In genomic region chr19:51570962-51571575, GRCh38 we compare ENCODE assay signal across 8 cellular contexts. TPM values are rescaled to one million over a fixed set of nuclear protein-coding genes. Genes with fewer than 3 reads are reported as not detected.
DNase-seq lines count a peak whose midpoint lies in the region; ATAC-seq, FAIRE-seq and TF ChIP-seq lines count a peak whose summit lies in the region.

Gene ZNF175 (plus strand): TSS chr19:51571283. CDS start chr19:51573330, 2,047 bp downstream.

- H3K9me3 ChIP-seq in HepG2 (ENCODE audit: low read length): no peaks in the 10 kb centered on the region

- H3K4me3 ChIP-seq in dorsolateral prefrontal cortex: peak within 1 kb of the TSS; percentile 57 to 90 (median 77)
- peak within 1 kb of the TSS; percentile 65 to 75 (median 70) for H3K4me3 ChIP-seq in HepG2 (replicated peaks in 1 of 3; ENCODE audit: insufficient read depth in 1 of 3, low read depth in 2 of 3, low read length in 3 of 3)

- TF ChIP-seq CTCF in dorsolateral prefrontal cortex (IDR thresholded peaks at IDR 0.05 in 54 of 56, conservative IDR thresholded peaks at IDR 0.05 in 2 of 56; ENCODE audit: low read depth in 1 of 56, partially characterized antibody in 56 of 56) (peak in 37 of 56 donors; percentile 11 to 64 (median 35)), HepG2 (CRISPR knock-in tag; IDR thresholded peaks at IDR 0.05) (no peak)

- no TSS peak for BruUV-seq in HepG2 (replicated peaks; lab: Mats Ljungman, UMichigan)

- H3K27ac ChIP-seq in dorsolateral prefrontal cortex (peak within 1 kb of the TSS in 32 of 59 donors; percentile 1 to 79 (median 52)), HepG2 (ENCODE audit: extremely low read length, insufficient read depth, low read length) (no peak within 1 kb of the TSS)

- H3K4me2 ChIP-seq in HepG2 (ENCODE audit: low read depth, low read length): peak within 1 kb of the TSS; percentile 80

- peaks cover 9% of the 10 kb centered on the region for H3K4me1 ChIP-seq in HepG2 (ENCODE audit: insufficient read depth, low read length)

- CTCF ChIA-PET in HepG2 (lab: Yijun Ruan, JAX; ENCODE audit: low intra/inter-chr PET ratio, low total read pairs): no interaction called here

- H3K27me3 ChIP-seq in dorsolateral prefrontal cortex (peaks cover 0 to 10% (median 0%) of the 10 kb centered on the region in 45 donors), HepG2 (ENCODE audit: control insufficient read depth in 1 of 2, insufficient read depth in 2 of 2, low read length in 2 of 2) (peaks cover 0 to 1% of the 10 kb centered on the region in 2 experiments; a peak in 1 of 5 replicates)

- no peaks in the 10 kb centered on the region for H4K20me1 ChIP-seq in HepG2 (ENCODE audit: insufficient read depth, low read length)

- TF ChIP-seq EP300 in HepG2 (IDR thresholded peaks at IDR 0.05; ENCODE audit: low read depth in 2 of 2, low read length in 2 of 2) (no peak), HepG2 (CRISPR knock-in tag; IDR thresholded peaks at IDR 0.05; ENCODE audit: borderline replicate concordance) (no peak)

- POLR2A ChIA-PET in HepG2 (lab: Yijun Ruan, JAX): no interaction called here

- TF ChIP-seq POLR2A in GM18951 (IDR thresholded peaks at IDR 0.05; ENCODE audit: extremely low read depth, insufficient read depth, insufficient read length): peak; percentile 51
- TF ChIP-seq POLR2A in HepG2 (IDR thresholded peaks at IDR 0.05; ENCODE audit: insufficient read depth in 1 of 2, low read depth in 2 of 2, low read length in 2 of 2): peak in 1 of 2 experiments; percentile 30; a peak in 1 of 4 replicates

- intact Hi-C loops in dorsolateral prefrontal cortex (cut with DNase I) (loop anchor here (1.0 to 5.0 kb wide), 3 partner anchors 22 to 464 kb away; partner anchors contain the start of gene CTU1 (in 1 of the 2)), HepG2 (cut with micrococcal nuclease; ENCODE audit: unreplicated experiment) (no loop called here)

- WGBS in HepG2 (ENCODE audit: low lambda C conversion rate): 30% methylated on average over 29 of the region's 30 CpGs

- ATAC-seq in HG03354 (IDR thresholded peaks at IDR 0.05; ENCODE audit: poor library complexity, severe bottlenecking, unreplicated experiment) (peak; percentile 81), HepG2 (peak; percentile 80)

- in situ Hi-C loops in GM18951 (cut with MboI; ENCODE audit: low sequenced_read_pairs, unreplicated experiment) (no loop called here), HepG2 (cut with HindIII; ENCODE audit: extremely low pct_ligation_motif_present, low pct_unique_long_range_greater_than_20kb) (no loop called here)

- no peak within 1 kb of the TSS for H2AFZ ChIP-seq in HepG2 (ENCODE audit: low read length)

- peak within 1 kb of the TSS; percentile 64; the same call in 1 of the 2 replicates for H3K9ac ChIP-seq in HepG2 (ENCODE audit: insufficient read depth, low read depth, low read length)

- no peaks in the 10 kb centered on the region for H3K79me2 ChIP-seq in HepG2 (ENCODE audit: insufficient read depth, low read length)

- DNase-seq in AG08395 (ENCODE audit: low spot score) (peak; percentile 95), NCI-H526 treated with DMSO at 0.1 percent for 48 hours (lab: John Stamatoyannopoulos, UW) (peak; percentile 99), dorsolateral prefrontal cortex (peak; percentile 89 to 97 (median 94)), HepG2 (ENCODE audit: low spot score) (peak; percentile 86)
- peak; percentile 84 to 89 for DNase-seq in activated CD4-positive, alpha-beta T cell treated with anti-CD3 and anti-CD28 coated beads, Interleukin-2, amount 50 U/mL, for 4 hours
- peak; percentile 81 for DNase-seq in stimulated activated CD4-positive, alpha-beta T cell treated with anti-CD3 and anti-CD28 coated beads, Interleukin-2, amount 100 ng/mL, for 4 hours (ENCODE audit: low read depth)

- no peak for TF ChIP-seq RAD21 in HepG2 (CRISPR knock-in tag; IDR thresholded peaks at IDR 0.05)

- no peaks in the 10 kb centered on the region for H3K36me3 ChIP-seq in HepG2 (replicated peaks in 1 of 2; ENCODE audit: control insufficient read depth in 1 of 2, insufficient read depth in 2 of 2, low read length in 2 of 2)

- peak; percentile 89 for FAIRE-seq in HepG2 (lab: Jason Lieb, UNC)

TF ChIP-seq in HepG2, 621 proteins besides CTCF, POLR2A, EP300 and RAD21 (continues in another document):
- TF ChIP-seq FOXP1 (IDR thresholded peaks at IDR 0.05) (no peak), FOXP1 (CRISPR knock-in tag; IDR thresholded peaks at IDR 0.05) (no peak), DR1 (CRISPR knock-in tag; IDR thresholded peaks at IDR 0.05) (no peak), ZNF547 (CRISPR knock-in tag; IDR thresholded peaks at IDR 0.05) (no peak), ZNF318 (CRISPR knock-in tag; IDR thresholded peaks at IDR 0.05) (no peak), SNRNP70 (IDR thresholded peaks at IDR 0.05; ENCODE audit: low read depth, low read length) (no peak), GATAD1 (CRISPR knock-in tag; IDR thresholded peaks at IDR 0.05) (peak; percentile 76)

RNA-seq across cellular contexts. Expression of gene ZNF175, which starts in this region (rescaled TPM):
- total RNA-seq in dorsolateral prefrontal cortex: 10 to 100 TPM; 13.2 to 30.4 (median 19.9) TPM
- 1.5 and 2.3 TPM in 2 replicates for total RNA-seq in HepG2 (2016; rRNA removed; fragmentation: Illumina TruSeq; extraction: Trizol)
- total RNA-seq in HepG2 (2016; cell fraction: cytosol; rRNA removed; fragmentation: Illumina TruSeq; extraction: Trizol; ENCODE audit: low read depth): 0.09 and 0.10 TPM in 2 replicates
- 2.7 and 2.8 TPM in 2 replicates for total RNA-seq in HepG2 (2016; cell fraction: insoluble cytoplasmic fraction; rRNA removed; fragmentation: Illumina TruSeq; extraction: Trizol)
- total RNA-seq in HepG2 (2016; cell fraction: membrane; rRNA removed; fragmentation: Illumina TruSeq; extraction: Trizol): 0.65 and 1.1 TPM in 2 replicates
- total RNA-seq in HepG2 (2016; cell fraction: nucleus; rRNA removed; fragmentation: Illumina TruSeq; extraction: Trizol): 1.6 and 2.5 TPM in 2 replicates
- 1.1 and 1.2 TPM in 2 replicates for polyA plus RNA-seq in HepG2 (2011; rRNA removed)
- polyA plus RNA-seq in HepG2 (2011; cell fraction: cytosol; rRNA removed): 0.55 and 0.62 TPM in 2 replicates
- polyA plus RNA-seq in HepG2 (2011; cell fraction: nucleus; rRNA removed): 2.2 and 2.5 TPM in 2 replicates
- polyA plus RNA-seq in HepG2 (2012): 1.5 and 1.9 TPM in 2 replicates
- 0.11 and 0.20 TPM in 2 replicates for polyA plus RNA-seq in HepG2 (2016; cell fraction: cytosol; fragmentation: Illumina TruSeq; extraction: Trizol; ENCODE audit: low read depth)
- 2.0 and 2.6 TPM in 2 replicates for polyA plus RNA-seq in HepG2 (2016; cell fraction: insoluble cytoplasmic fraction; fragmentation: Illumina TruSeq; extraction: Trizol; ENCODE audit: low read depth)
- 0.32 and 0.44 TPM in 2 replicates for polyA plus RNA-seq in HepG2 (2016; cell fraction: membrane; fragmentation: Illumina TruSeq; extraction: Trizol; ENCODE audit: low read depth)
- polyA plus RNA-seq in HepG2 (2016; cell fraction: nucleus; fragmentation: Illumina TruSeq; extraction: Trizol; ENCODE audit: insufficient read depth, low read depth): 2.6 and 6.4 TPM in 2 replicates
- polyA minus RNA-seq in HepG2 (2011; rRNA and poly(A)+ RNA removed; ENCODE audit: low replicate concordance): 2.2 and 5.2 TPM in 2 replicates
- polyA minus RNA-seq in HepG2 (2011; cell fraction: cytosol; rRNA and poly(A)+ RNA removed): 1.1 and 1.6 TPM in 2 replicates
- 4.4 and 4.5 TPM in 2 replicates for polyA minus RNA-seq in HepG2 (2011; cell fraction: nucleus; rRNA and poly(A)+ RNA removed)
